ENCODE assay signal across 16 cellular contexts in genomic region chr1:18618546-18619466, GRCh38. TPM values are rescaled to one million over a fixed set of nuclear protein-coding genes. Genes with fewer than 3 reads are reported as not detected.
DNase-seq lines count a peak whose midpoint lies in the region; ATAC-seq and TF ChIP-seq lines count a peak whose summit lies in the region.
"Had no signal": no experiment of that assay in that cellular context is flagged by ENCODE, and none has a peak within 500 bp of the region (broad histone marks: within the 10 kb centered on the region; RNA-seq: fewer than 3 reads in every experiment).

No MANE protein-coding gene starts in this region.

- no peaks in the 10 kb centered on the region for H3K9me3 ChIP-seq in neural progenitor cell (ENCODE audit: low read depth)
- H3K9me3 ChIP-seq: adrenal gland, sigmoid colon, uterus had no signal

- H3F3A ChIP-seq in neural progenitor cell (ENCODE audit: low read depth): peaks cover 8% of the 10 kb centered on the region

- no peak overlapping the region for H3K4me3 ChIP-seq in neural progenitor cell
- H3K4me3 ChIP-seq: adrenal gland, coronary artery, GM23248, sigmoid colon, uterus had no signal

- no peak overlapping the region for H3K27ac Mint-ChIP-seq in neural progenitor cell
- H3K27ac Mint-ChIP-seq: CD4-positive, CD25-positive, alpha-beta regulatory T cell; WTC11 had no signal

- ATAC-seq in HG03520 (IDR thresholded peaks at IDR 0.05; ENCODE audit: unreplicated experiment): no peak
- no peak for ATAC-seq in HG03097 (IDR thresholded peaks at IDR 0.05; ENCODE audit: low FRiP score, unreplicated experiment)
- ATAC-seq: WTC11 had no signal

- no peak overlapping the region for H3K4me2 ChIP-seq in neural progenitor cell

- no peaks in the 10 kb centered on the region for H3K36me3 Mint-ChIP-seq in neural progenitor cell
- H3K36me3 Mint-ChIP-seq: CD4-positive, CD25-positive, alpha-beta regulatory T cell; WTC11 had no signal

- no peak overlapping the region for H3K4me3 Mint-ChIP-seq in neural progenitor cell
- H3K4me3 Mint-ChIP-seq: CD4-positive, CD25-positive, alpha-beta regulatory T cell; neural crest cell; WTC11 had no signal

- peaks cover 4% of the 10 kb centered on the region for H4K20me1 ChIP-seq in neural progenitor cell (ENCODE audit: low read depth)

- no peaks in the 10 kb centered on the region for H3K79me2 ChIP-seq in neural progenitor cell (ENCODE audit: low read depth)

- no peak overlapping the region for H3K9ac ChIP-seq in neural progenitor cell
- H3K9ac ChIP-seq: GM23248 had no signal

- DNase-seq in ELR (ENCODE audit: low read depth) (peak; percentile 35), LHCN-M2 (ENCODE audit: low read depth) (peak; percentile 52), amniotic epithelial cell (ENCODE audit: low read depth) (peak; percentile 61), neural progenitor cell (ENCODE audit: low spot score) (peak; percentile 59), NCI-H2196 treated with DMSO at 0.1 percent for 48 hours (lab: John Stamatoyannopoulos, UW; ENCODE audit: unreplicated experiment) (no peak)
- DNase-seq: CD4-positive, CD25-positive, alpha-beta regulatory T cell; GM23248; sigmoid colon; stimulated activated naive CD4-positive, alpha-beta T cell treated with Interleukin-2 at 50 U/mL for 16 hours; uterus had no signal

- no peaks in the 10 kb centered on the region for H3K36me3 ChIP-seq in neural progenitor cell
- H3K36me3 ChIP-seq: adrenal gland, sigmoid colon, uterus had no signal

- H2AFZ ChIP-seq in neural progenitor cell (replicated peaks): no peak overlapping the region
- H2AFZ ChIP-seq: GM23248 had no signal

- TF ChIP-seq CTCF in neural progenitor cell (IDR thresholded peaks at IDR 0.05): no peak

- H3K27me3 ChIP-seq in neural progenitor cell: peaks cover 100% of the 10 kb centered on the region
- H3K27me3 ChIP-seq: uterus had no signal

- no peak overlapping the region for H3K27ac ChIP-seq in neural progenitor cell
- H3K27ac ChIP-seq: adrenal gland, coronary artery, GM23248, sigmoid colon, uterus had no signal

- H3K4me1 Mint-ChIP-seq in neural progenitor cell: peaks cover 15% of the 10 kb centered on the region
- H3K4me1 Mint-ChIP-seq: CD4-positive, CD25-positive, alpha-beta regulatory T cell; neural crest cell had no signal

- peaks cover 13% of the 10 kb centered on the region for H3K27me3 Mint-ChIP-seq in neural progenitor cell (ENCODE audit: insufficient read depth, low read depth)

- H3K9me3 Mint-ChIP-seq in neural progenitor cell: no peaks in the 10 kb centered on the region
- H3K9me3 Mint-ChIP-seq: neural crest cell, WTC11 had no signal

- H3K4me1 ChIP-seq in neural progenitor cell: peaks cover 8% of the 10 kb centered on the region
- H3K4me1 ChIP-seq: adrenal gland, sigmoid colon, uterus had no signal

RNA-seq across cellular contexts. Expression of gene PAX7, which starts 11.8 kb away (rescaled TPM):
- total RNA-seq in LHCN-M2 (2014; rRNA removed) (not detected in 2 replicates), neural progenitor cell (ENCODE audit: low replicate concordance) (0.06 and 0.46 TPM in 2 replicates)
- polyA plus RNA-seq in LHCN-M2 (2012): not detected
- total RNA-seq: adrenal gland; CD4-positive, CD25-positive, alpha-beta regulatory T cell; GM23248; sigmoid colon; uterus had no signal
- polyA plus RNA-seq: adrenal gland; CD4-positive, CD25-positive, alpha-beta regulatory T cell; GM23248; sigmoid colon had no signal
